1 cellular context compared by ENCODE assay signal in the genomic region with DNA sequence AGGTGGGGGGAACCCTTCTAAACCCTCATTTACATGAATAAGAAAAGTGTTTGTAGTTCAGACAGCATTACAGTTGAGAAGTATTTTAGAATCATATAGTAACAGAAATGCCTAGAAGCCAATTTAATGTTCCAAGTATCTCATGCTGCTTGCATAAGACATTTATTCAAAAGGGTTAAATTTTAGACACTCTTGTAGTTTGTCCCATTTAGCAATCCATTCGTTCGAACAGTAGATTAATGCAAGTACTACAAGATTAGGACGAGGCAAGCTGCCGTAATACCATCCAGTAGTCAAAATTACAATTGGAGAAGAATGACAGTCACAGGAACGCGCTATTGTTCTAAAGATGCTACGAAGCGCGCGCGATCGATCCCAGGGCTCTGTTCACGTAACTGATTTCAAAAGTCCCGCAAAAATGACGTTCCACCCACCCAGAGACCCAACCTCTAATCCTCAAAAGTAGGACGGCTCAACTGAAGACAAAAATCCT.
A peak's percentile ranks its signal among the peaks of the same experiment; 100 is the strongest.
TF ChIP-seq lines count a peak whose summit lies in the region.

No MANE protein-coding gene starts in this region.

TF ChIP-seq in HepG2, 621 proteins besides CTCF, POLR2A, EP300 and RAD21 (continued from another document):
- TF ChIP-seq PITX1 (CRISPR knock-in tag; IDR thresholded peaks at IDR 0.05) (0 out of 2 replicates have a peak, but pooled peaks have one; percentile 46), SRSF4 (IDR thresholded peaks at IDR 0.05; ENCODE audit: low read depth, low read length, poor library complexity, severe bottlenecking) (no peak), SMYD3 (CRISPR knock-in tag; IDR thresholded peaks at IDR 0.05) (no peak), CREM (IDR thresholded peaks at IDR 0.05) (peak; percentile 89; the same call in 1 of the 2 replicates), CREM (CRISPR knock-in tag; IDR thresholded peaks at IDR 0.05) (no peak), SSRP1 (CRISPR knock-in tag; IDR thresholded peaks at IDR 0.05) (no peak), SAP130 (CRISPR knock-in tag; IDR thresholded peaks at IDR 0.05; ENCODE audit: low read depth) (peak; percentile 91; the same call in 1 of the 2 replicates), SIX1 (CRISPR knock-in tag; IDR thresholded peaks at IDR 0.05; ENCODE audit: borderline replicate concordance) (no peak), NPAS2 (CRISPR knock-in tag; IDR thresholded peaks at IDR 0.05; ENCODE audit: borderline replicate concordance) (no peak), FOXJ3 (CRISPR knock-in tag; IDR thresholded peaks at IDR 0.05; ENCODE audit: borderline replicate concordance) (no peak), ZNF724P (CRISPR knock-in tag; IDR thresholded peaks at IDR 0.05; ENCODE audit: borderline replicate concordance) (no peak; the same call in 1 of the 2 replicates), HES4 (CRISPR knock-in tag; IDR thresholded peaks at IDR 0.05; ENCODE audit: borderline replicate concordance) (no peak), CCAR2 (optimal IDR thresholded peaks at IDR 0.05; ENCODE audit: low read depth, low read length) (no peak), POLR2AphosphoS5 (IDR thresholded peaks at IDR 0.05; ENCODE audit: low read depth, low read length) (no peak), ZNF746 (CRISPR knock-in tag; IDR thresholded peaks at IDR 0.05) (no peak), ZFYVE20 (CRISPR knock-in tag; IDR thresholded peaks at IDR 0.05; ENCODE audit: borderline replicate concordance, low read depth) (0 out of 2 replicates have a peak, but pooled peaks have one; percentile 72), ZNF619 (CRISPR knock-in tag; IDR thresholded peaks at IDR 0.05) (no peak), ZNF614 (CRISPR knock-in tag; IDR thresholded peaks at IDR 0.05; ENCODE audit: borderline replicate concordance) (0 out of 2 replicates have a peak, but pooled peaks have one; percentile 11), SIN3A (IDR thresholded peaks at IDR 0.05; ENCODE audit: borderline replicate concordance, low read depth, low read length) (no peak; the same call in 1 of the 2 replicates), ZNF878 (CRISPR knock-in tag; IDR thresholded peaks at IDR 0.05) (peak; percentile 86), PPARG (CRISPR knock-in tag; conservative IDR thresholded peaks at IDR 0.05) (no peak), ZNF557 (CRISPR knock-in tag; IDR thresholded peaks at IDR 0.05) (0 out of 2 replicates have a peak, but pooled peaks have one; percentile 58), CBX2 (IDR thresholded peaks at IDR 0.05; ENCODE audit: low read depth, low read length) (no peak), CBX2 (CRISPR knock-in tag; IDR thresholded peaks at IDR 0.05; ENCODE audit: low read depth) (0 out of 2 replicates have a peak, but pooled peaks have one; percentile 91), ZNF335 (CRISPR knock-in tag; IDR thresholded peaks at IDR 0.05) (no peak), NFKB2 (CRISPR knock-in tag; IDR thresholded peaks at IDR 0.05; ENCODE audit: borderline replicate concordance) (no peak), ZNF101 (CRISPR knock-in tag; IDR thresholded peaks at IDR 0.05; ENCODE audit: borderline replicate concordance, low read depth) (no peak)
- TF ChIP-seq, protein P1, sequence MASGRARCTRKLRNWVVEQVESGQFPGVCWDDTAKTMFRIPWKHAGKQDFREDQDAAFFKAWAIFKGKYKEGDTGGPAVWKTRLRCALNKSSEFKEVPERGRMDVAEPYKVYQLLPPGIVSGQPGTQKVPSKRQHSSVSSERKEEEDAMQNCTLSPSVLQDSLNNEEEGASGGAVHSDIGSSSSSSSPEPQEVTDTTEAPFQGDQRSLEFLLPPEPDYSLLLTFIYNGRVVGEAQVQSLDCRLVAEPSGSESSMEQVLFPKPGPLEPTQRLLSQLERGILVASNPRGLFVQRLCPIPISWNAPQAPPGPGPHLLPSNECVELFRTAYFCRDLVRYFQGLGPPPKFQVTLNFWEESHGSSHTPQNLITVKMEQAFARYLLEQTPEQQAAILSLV (CRISPR knock-in tag; IDR thresholded peaks at IDR 0.05; ENCODE audit: borderline replicate concordance), result no peak
